In the genomic region with DNA sequence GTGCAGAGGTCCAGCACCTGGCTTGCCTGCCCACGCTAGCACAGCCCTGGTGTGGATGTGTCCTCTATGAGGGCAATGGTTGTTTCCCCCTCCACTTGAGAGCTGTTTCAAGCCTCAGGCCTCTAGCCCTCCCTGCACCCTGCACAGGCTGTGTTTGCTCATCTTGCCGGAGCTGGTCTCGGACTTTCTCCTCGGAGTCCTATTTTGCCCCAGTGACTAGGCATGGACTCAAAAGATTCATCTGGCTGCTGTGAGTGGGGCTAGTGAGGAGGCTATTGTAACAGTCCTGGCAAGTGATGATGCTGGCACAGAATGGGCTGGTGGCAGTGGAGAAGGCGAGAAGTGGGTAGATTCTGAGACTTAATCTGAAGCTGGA, we compare ENCODE assay signal across 21 cellular contexts. TPM values are rescaled to one million over a fixed set of nuclear protein-coding genes. Genes with fewer than 3 reads are reported as not detected.
DNase-seq lines count a peak whose midpoint lies in the region; ATAC-seq lines count a peak whose summit lies in the region.
"Had no signal": no experiment of that assay in that cellular context is flagged by ENCODE, and none has a peak within 500 bp of the region (broad histone marks: within the 10 kb centered on the region; RNA-seq: fewer than 3 reads in every experiment).

No MANE protein-coding gene starts in this region.

- H3K9me3 Mint-ChIP-seq in T-helper 2 cell treated with Interferon-gamma antibody and Interleukin-4, amounts not matched to agents 5 μg/mL and 100 μg/mL, for 36 hours = no peaks in the 10 kb centered on the region
- peaks cover 0 to 2% (median 0%) of the 10 kb centered on the region in 7 donors for H3K9me3 Mint-ChIP-seq in CD4-positive, CD25-positive, alpha-beta regulatory T cell
- no peaks in the 10 kb centered on the region for H3K9me3 Mint-ChIP-seq in activated T-helper 17 cell treated with anti-CD3 and anti-CD28 coated beads, Interleukin-2, amount 50 U/mL, for 72 hours
- H3K9me3 Mint-ChIP-seq: HFFc6 had no signal

- H3K27ac ChIP-seq in CD4-positive, CD25-positive, alpha-beta regulatory T cell (ENCODE audit: insufficient read depth, low read length, poor library complexity, severe bottlenecking) = peak overlapping the region; percentile 81
- H3K27ac ChIP-seq: BLaER1, KMS-11 had no signal

- peak overlapping the region; percentile 98 for H3K4me3 ChIP-seq in CD4-positive, CD25-positive, alpha-beta regulatory T cell (ENCODE audit: low read depth, low read length)
- H3K4me3 ChIP-seq: BLaER1 had no signal

- no peak for DNase-seq in T-helper 2 cell treated with Interferon-gamma antibody and Interleukin-4, amounts not matched to agents 5 μg/mL and 100 μg/mL, for 36 hours (ENCODE audit: low spot score)
- DNase-seq in T-helper 2 cell = no peak
- peak in 1 of 3 donors; percentile 38 for DNase-seq in CD4-positive, CD25-positive, alpha-beta regulatory T cell
- no peak for DNase-seq in left lobe of liver (ENCODE audit: low spot score)
- no peak for DNase-seq in NCI-H128 (lab: John Stamatoyannopoulos, UW; ENCODE audit: unreplicated experiment)
- no peak for DNase-seq in NCI-H748 treated with DMSO at 0.1 percent for 48 hours (lab: John Stamatoyannopoulos, UW)
- DNase-seq: 8988T, COR-L47, DMS153, HFFc6, NCI-H1092, NCI-H1694 treated with DMSO at 0.1 percent for 48 hours, NCI-H82 had no signal

- H3K4me1 ChIP-seq in CD4-positive, CD25-positive, alpha-beta regulatory T cell (ENCODE audit: control insufficient read depth, insufficient read depth, low read length, poor library complexity, severe bottlenecking) = peaks cover 60% of the 10 kb centered on the region

- H3K36me3 Mint-ChIP-seq in T-helper 2 cell treated with Interferon-gamma antibody and Interleukin-4, amounts not matched to agents 5 μg/mL and 100 μg/mL, for 36 hours (ENCODE audit: low read depth) = peaks cover 14% of the 10 kb centered on the region
- peaks cover 42% of the 10 kb centered on the region for H3K36me3 Mint-ChIP-seq in CD4-positive, CD25-positive, alpha-beta regulatory T cell
- peaks cover 69% of the 10 kb centered on the region for H3K36me3 Mint-ChIP-seq in activated T-helper 17 cell treated with anti-CD3 and anti-CD28 coated beads, Interleukin-2, amount 50 U/mL, for 72 hours (ENCODE audit: low read depth)

- no peaks in the 10 kb centered on the region for H3K27me3 ChIP-seq in CD4-positive, CD25-positive, alpha-beta regulatory T cell (ENCODE audit: control insufficient read depth, insufficient read depth, low read length)

- peaks cover 24% of the 10 kb centered on the region for H3K4me1 Mint-ChIP-seq in T-helper 2 cell treated with Interferon-gamma antibody and Interleukin-4, amounts not matched to agents 5 μg/mL and 100 μg/mL, for 36 hours (ENCODE audit: low read depth)
- peaks cover 0 to 53% (median 17%) of the 10 kb centered on the region in 4 donors for H3K4me1 Mint-ChIP-seq in CD4-positive, CD25-positive, alpha-beta regulatory T cell
- H3K4me1 Mint-ChIP-seq in activated T-helper 17 cell treated with anti-CD3 and anti-CD28 coated beads, Interleukin-2, amount 50 U/mL, for 72 hours = peaks cover 22% of the 10 kb centered on the region

- peak overlapping the region; percentile 10 for H3K27ac Mint-ChIP-seq in T-helper 2 cell treated with Interferon-gamma antibody and Interleukin-4, amounts not matched to agents 5 μg/mL and 100 μg/mL, for 36 hours
- H3K27ac Mint-ChIP-seq in CD4-positive, CD25-positive, alpha-beta regulatory T cell = peak overlapping the region; percentile 95 to 99 (median 97)
- H3K27ac Mint-ChIP-seq in activated T-helper 17 cell treated with anti-CD3 and anti-CD28 coated beads, Interleukin-2, amount 50 U/mL, for 72 hours = peak overlapping the region; percentile 73
- H3K27ac Mint-ChIP-seq: HFFc6 had no signal

- H3K27me3 Mint-ChIP-seq in T-helper 2 cell treated with Interferon-gamma antibody and Interleukin-4, amounts not matched to agents 5 μg/mL and 100 μg/mL, for 36 hours (ENCODE audit: low read depth) = no peaks in the 10 kb centered on the region
- H3K27me3 Mint-ChIP-seq in CD4-positive, CD25-positive, alpha-beta regulatory T cell = no peaks in the 10 kb centered on the region
- H3K27me3 Mint-ChIP-seq in activated T-helper 17 cell treated with anti-CD3 and anti-CD28 coated beads, Interleukin-2, amount 50 U/mL, for 72 hours = no peaks in the 10 kb centered on the region

- no peak overlapping the region for H3K4me3 Mint-ChIP-seq in T-helper 2 cell treated with Interferon-gamma antibody and Interleukin-4, amounts not matched to agents 5 μg/mL and 100 μg/mL, for 36 hours
- H3K4me3 Mint-ChIP-seq in CD4-positive, CD25-positive, alpha-beta regulatory T cell = peak overlapping the region; percentile 96 to 100 (median 100)
- H3K4me3 Mint-ChIP-seq in activated T-helper 17 cell treated with anti-CD3 and anti-CD28 coated beads, Interleukin-2, amount 50 U/mL, for 72 hours = peak overlapping the region; percentile 91
- H3K4me3 Mint-ChIP-seq: HFFc6 had no signal

- ATAC-seq in CD4-positive, CD25-positive, alpha-beta regulatory T cell (ENCODE audit: low read depth in 2 of 2) = no peak
- ATAC-seq in activated T-helper 17 cell treated with anti-CD3 and anti-CD28 coated beads, Interleukin-2, amount 50 U/mL, for 72 hours (replicated peaks) = no peak
- ATAC-seq in left lobe of liver = peak; percentile 78
- no peak for ATAC-seq in HG03565 (IDR thresholded peaks at IDR 0.05; ENCODE audit: unreplicated experiment)
- ATAC-seq: Panc1 had no signal

- no peaks in the 10 kb centered on the region for H3K9me3 ChIP-seq in CD4-positive, CD25-positive, alpha-beta regulatory T cell (ENCODE audit: control insufficient read depth in 2 of 2, low read length in 2 of 2)
- H3K9me3 ChIP-seq: BLaER1 had no signal

- H3K36me3 ChIP-seq in CD4-positive, CD25-positive, alpha-beta regulatory T cell (ENCODE audit: control insufficient read depth, insufficient read depth, low read length) = peaks cover 24% of the 10 kb centered on the region
- H3K36me3 ChIP-seq: BLaER1 had no signal

RNA-seq across cellular contexts. Expression of gene FOXP3, which starts 5.8 kb away (rescaled TPM):
- 198 TPM for total RNA-seq in CD4-positive, CD25-positive, alpha-beta regulatory T cell
- polyA plus RNA-seq in CD4-positive, CD25-positive, alpha-beta regulatory T cell = 100 to 1,000 TPM; 154 to 190 (median 172) TPM
- total RNA-seq in activated T-helper 17 cell treated with anti-CD3 and anti-CD28 coated beads, Interleukin-2, amount 50 U/mL, for 72 hours = 100 to 1,000 TPM in 1 of 2 donors, 10 to 100 TPM in 1; 80.4 to 109 TPM
- total RNA-seq in left lobe of liver = 0.65 TPM
- total RNA-seq: H4 had no signal

RNA-seq across cellular contexts. Expression of gene PPP1R3F, which starts 10.9 kb away (rescaled TPM):
- 19.4 TPM for total RNA-seq in CD4-positive, CD25-positive, alpha-beta regulatory T cell
- polyA plus RNA-seq in CD4-positive, CD25-positive, alpha-beta regulatory T cell = 10 to 100 TPM; 11.8 to 28.0 (median 15.1) TPM
- total RNA-seq in activated T-helper 17 cell treated with anti-CD3 and anti-CD28 coated beads, Interleukin-2, amount 50 U/mL, for 72 hours = 1 to 10 TPM; 6.6 to 8.8 TPM
- total RNA-seq in left lobe of liver = 4.2 TPM

RNA-seq across cellular contexts. Expression of gene CCDC22, which starts 23.5 kb away (rescaled TPM):
- 18.3 TPM for total RNA-seq in CD4-positive, CD25-positive, alpha-beta regulatory T cell
- polyA plus RNA-seq in CD4-positive, CD25-positive, alpha-beta regulatory T cell = 10 to 100 TPM; 18.8 to 34.6 (median 28.0) TPM
- total RNA-seq in activated T-helper 17 cell treated with anti-CD3 and anti-CD28 coated beads, Interleukin-2, amount 50 U/mL, for 72 hours = 10 to 100 TPM; 21.7 to 33.0 TPM
- total RNA-seq in left lobe of liver = 9.5 TPM

RNA-seq across cellular contexts. Expression of gene CACNA1F, which starts 25.6 kb away (rescaled TPM):
- total RNA-seq in CD4-positive, CD25-positive, alpha-beta regulatory T cell = 0.69 TPM
- polyA plus RNA-seq in CD4-positive, CD25-positive, alpha-beta regulatory T cell = not detected
- 1 to 10 TPM in 1 of 2 donors, under 1 TPM in 1; 0.82 to 6.2 TPM for total RNA-seq in activated T-helper 17 cell treated with anti-CD3 and anti-CD28 coated beads, Interleukin-2, amount 50 U/mL, for 72 hours
- not detected for total RNA-seq in left lobe of liver
- total RNA-seq: H4, HFFc6, MCF 10A had no signal

RNA-seq across cellular contexts. Expression of gene GAGE10, which starts 44.7 kb away (rescaled TPM):
- total RNA-seq in CD4-positive, CD25-positive, alpha-beta regulatory T cell = not detected
- not detected for polyA plus RNA-seq in CD4-positive, CD25-positive, alpha-beta regulatory T cell
- total RNA-seq in activated T-helper 17 cell treated with anti-CD3 and anti-CD28 coated beads, Interleukin-2, amount 50 U/mL, for 72 hours = not detected
- total RNA-seq in left lobe of liver = not detected
- total RNA-seq: H4, HFFc6, MCF 10A, NCI-H460 had no signal

Comparison
In these comparisons a context has a peak if more than half of its experiments do, and no peak if none do; other contexts are left out.
1. H3K27ac Mint-ChIP-seq: peak in every context shown above with its lines; median percentile 97 in CD4-positive, CD25-positive, alpha-beta regulatory T cell; 73 in activated T-helper 17 cell treated with anti-CD3 and anti-CD28 coated beads, Interleukin-2, amount 50 U/mL, for 72 hours; 10 in T-helper 2 cell treated with Interferon-gamma antibody and Interleukin-4, amounts not matched to agents 5 μg/mL and 100 μg/mL, for 36 hours.
2. RNA of gene FOXP3, which starts 5.8 kb away (total RNA-seq): 198 TPM in CD4-positive, CD25-positive, alpha-beta regulatory T cell (single experiment) and 80.4 to 109 TPM in activated T-helper 17 cell treated with anti-CD3 and anti-CD28 coated beads, Interleukin-2, amount 50 U/mL, for 72 hours; 0.65 TPM in left lobe of liver (single experiment); every median in the first group is over 10 times any median in the second.